In genomic region chr2:33475381-33476099, GRCh38 we compare ENCODE assay signal across 1 cellular context.
TF ChIP-seq lines count a peak whose summit lies in the region.

No MANE protein-coding gene starts in this region.

TF ChIP-seq in GM23338, 12 proteins besides CTCF, POLR2A, EP300 and RAD21 (continued from another document):
- TF ChIP-seq ZNF462 (CRISPR knock-in tag; IDR thresholded peaks at IDR 0.05) (no peak), EZH2phosphoT487 (IDR thresholded peaks at IDR 0.05; ENCODE audit: unreplicated experiment) (no peak), STAT1 (IDR thresholded peaks at IDR 0.05; ENCODE audit: unreplicated experiment) (no peak), NANOG (IDR thresholded peaks at IDR 0.05; ENCODE audit: borderline replicate concordance) (no peak), ETS1 (IDR thresholded peaks at IDR 0.05) (no peak), ZNF331 (CRISPR knock-in tag; IDR thresholded peaks at IDR 0.05; ENCODE audit: low read depth) (no peak), JUNB (IDR thresholded peaks at IDR 0.05; ENCODE audit: unreplicated experiment) (no peak), EZH2 (IDR thresholded peaks at IDR 0.05; ENCODE audit: low read depth, unreplicated experiment) (no peak), POLR2AphosphoS5 (IDR thresholded peaks at IDR 0.05; ENCODE audit: low read depth) (no peak), CREB1 (CRISPR knock-in tag; IDR thresholded peaks at IDR 0.05; ENCODE audit: low read depth) (no peak)
